Comparison of ENCODE assay signal across 22 cellular contexts in the genomic region with DNA sequence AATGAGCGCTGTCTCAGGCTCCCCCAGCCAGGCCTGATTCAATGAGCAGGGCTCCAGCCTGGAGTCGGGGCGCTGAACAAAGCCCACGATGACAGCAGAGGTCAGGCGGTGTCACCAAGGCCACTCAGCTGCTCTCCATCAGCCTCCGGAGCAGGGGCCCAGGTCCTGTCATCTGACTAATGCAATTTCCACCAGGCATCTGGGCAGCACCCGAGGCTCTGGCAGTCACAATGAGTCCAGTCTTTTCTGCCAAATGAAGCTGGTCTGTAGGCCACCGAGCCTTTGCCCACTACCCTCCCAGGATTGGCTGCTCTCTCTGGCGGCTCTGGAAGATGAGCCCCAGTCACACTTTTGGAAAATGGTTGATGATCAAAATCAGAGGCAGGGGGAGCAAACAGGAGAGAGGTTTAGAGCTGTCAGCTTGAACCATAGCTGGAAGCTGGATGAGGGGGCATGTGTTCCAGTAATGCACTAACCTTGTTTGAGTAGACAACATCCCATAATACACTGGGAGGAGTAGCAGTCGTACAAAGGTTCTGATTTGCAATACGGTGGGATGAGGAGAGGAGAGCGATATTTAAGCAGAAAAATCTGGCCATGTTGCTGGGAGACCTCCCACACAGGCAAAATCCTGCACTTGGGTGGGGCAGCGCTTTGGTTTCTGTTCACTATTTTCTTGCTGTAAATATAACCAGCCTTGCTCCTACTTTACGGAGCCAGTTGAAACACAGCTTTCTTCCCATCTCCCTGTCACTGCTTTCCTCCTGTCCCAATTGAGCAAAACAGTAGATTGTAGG.
DNase-seq lines count a peak whose midpoint lies in the region; ATAC-seq lines count a peak whose summit lies in the region.
"Had no signal": no experiment of that assay in that cellular context is flagged by ENCODE, and none has a peak within 500 bp of the region (broad histone marks: within the 10 kb centered on the region; RNA-seq: fewer than 3 reads in every experiment).

No MANE protein-coding gene starts in this region.

- H3K4me1 Mint-ChIP-seq in stimulated activated naive CD8-positive, alpha-beta T cell treated with anti-CD3 and anti-CD28 coated beads, Interleukin-15, amount 100 ng/mL, for 72 hours = no peaks in the 10 kb centered on the region
- H3K4me1 Mint-ChIP-seq in naive thymus-derived CD8-positive, alpha-beta T cell = no peaks in the 10 kb centered on the region
- H3K4me1 Mint-ChIP-seq: activated naive CD4-positive, alpha-beta T cell treated with anti-CD3 and anti-CD28 coated beads, Interleukin-2, amount 50 U/mL, for 24 hours had no signal

- peak overlapping the region; percentile 34 for H3K9ac ChIP-seq in GM23248
- H3K9ac ChIP-seq: KMS-11 had no signal

- WGBS in GM23248 (ENCODE audit: low coverage in 1 of 2, low lambda C conversion rate in 2 of 2, missing lambda C conversion rate in 2 of 2), 2 experiments = 17 to 20% methylated on average over 14 of the region's 14 CpGs

- in situ Hi-C loops in GM23248 (cut with MboI) = no loop called here

- H3K9me3 ChIP-seq in GM23248 (ENCODE audit: low read depth) = no peaks in the 10 kb centered on the region
- H3K9me3 ChIP-seq: SJCRH30 had no signal

- H4K20me1 ChIP-seq in GM23248 (ENCODE audit: insufficient read depth) = no peaks in the 10 kb centered on the region

- peaks cover under 1% of the 10 kb centered on the region for H3K27me3 Mint-ChIP-seq in stimulated activated naive CD8-positive, alpha-beta T cell treated with anti-CD3 and anti-CD28 coated beads, Interleukin-15, amount 100 ng/mL, for 72 hours
- peaks cover 0 to 4% (median 0%) of the 10 kb centered on the region in 5 donors for H3K27me3 Mint-ChIP-seq in naive thymus-derived CD8-positive, alpha-beta T cell
- H3K27me3 Mint-ChIP-seq: activated naive CD4-positive, alpha-beta T cell treated with anti-CD3 and anti-CD28 coated beads, Interleukin-2, amount 50 U/mL, for 24 hours had no signal

- peak overlapping the region; percentile 11; the same call in 1 of the 2 replicates for H3K27ac ChIP-seq in GM23248
- H3K27ac ChIP-seq: KMS-11, SJCRH30 had no signal

- H3K9me3 Mint-ChIP-seq in stimulated activated naive CD8-positive, alpha-beta T cell treated with anti-CD3 and anti-CD28 coated beads, Interleukin-15, amount 100 ng/mL, for 72 hours = no peaks in the 10 kb centered on the region
- no peaks in the 10 kb centered on the region for H3K9me3 Mint-ChIP-seq in naive thymus-derived CD8-positive, alpha-beta T cell
- H3K9me3 Mint-ChIP-seq: activated naive CD4-positive, alpha-beta T cell treated with anti-CD3 and anti-CD28 coated beads, Interleukin-2, amount 50 U/mL, for 24 hours had no signal

- peak overlapping the region; percentile 56 for H3K4me2 ChIP-seq in GM23248 (ENCODE audit: unreplicated experiment)
- H3K4me2 ChIP-seq: KMS-11 had no signal

- H3K4me3 Mint-ChIP-seq in stimulated activated naive CD8-positive, alpha-beta T cell treated with anti-CD3 and anti-CD28 coated beads, Interleukin-15, amount 100 ng/mL, for 72 hours = no peak overlapping the region
- no peak overlapping the region for H3K4me3 Mint-ChIP-seq in naive thymus-derived CD8-positive, alpha-beta T cell
- H3K4me3 Mint-ChIP-seq: activated CD8-positive, alpha-beta T cell treated with anti-CD3 and anti-CD28 coated beads, Interleukin-2, amount 10 ng/mL, durations not matched to agents 7 days and 5 days; activated naive CD4-positive, alpha-beta T cell treated with anti-CD3 and anti-CD28 coated beads, Interleukin-2, amount 50 U/mL, for 24 hours had no signal

- no peaks in the 10 kb centered on the region for H3F3A ChIP-seq in GM23248 (ENCODE audit: insufficient read depth)

- H3K27ac Mint-ChIP-seq in stimulated activated naive CD8-positive, alpha-beta T cell treated with anti-CD3 and anti-CD28 coated beads, Interleukin-15, amount 100 ng/mL, for 72 hours = no peak overlapping the region
- no peak overlapping the region for H3K27ac Mint-ChIP-seq in naive thymus-derived CD8-positive, alpha-beta T cell
- H3K27ac Mint-ChIP-seq: activated CD8-positive, alpha-beta T cell treated with anti-CD3 and anti-CD28 coated beads, Interleukin-2, amount 10 ng/mL, durations not matched to agents 7 days and 5 days; activated naive CD4-positive, alpha-beta T cell treated with anti-CD3 and anti-CD28 coated beads, Interleukin-2, amount 50 U/mL, for 24 hours had no signal

- POLR2A ChIA-PET in naive thymus-derived CD8-positive, alpha-beta T cell (lab: Charles Lee) = no interaction called here

- H3K27me3 ChIP-seq in GM23248 (replicated peaks; ENCODE audit: insufficient read depth) = no peaks in the 10 kb centered on the region
- H3K27me3 ChIP-seq: SJCRH30 had no signal

- no peaks in the 10 kb centered on the region for H3K36me3 ChIP-seq in GM23248 (ENCODE audit: low read depth)
- H3K36me3 ChIP-seq: SJCRH30 had no signal

- intact Hi-C loops in left ventricle myocardium superior (cut with micrococcal nuclease) = no loop called here

- peak overlapping the region; percentile 52 for H2AFZ ChIP-seq in GM23248

- ATAC-seq in left ventricle myocardium superior (peak; percentile 91), HG02981 (IDR thresholded peaks at IDR 0.05; ENCODE audit: unreplicated experiment) (no peak)
- no peak for ATAC-seq in stimulated activated naive CD8-positive, alpha-beta T cell treated with anti-CD3 and anti-CD28 coated beads, Interleukin-15, amount 100 ng/mL, for 72 hours
- no peak for ATAC-seq in naive thymus-derived CD8-positive, alpha-beta T cell
- ATAC-seq: activated CD8-positive, alpha-beta T cell treated with anti-CD3 and anti-CD28 coated beads, Interleukin-2, amount 10 ng/mL, durations not matched to agents 7 days and 5 days had no signal

- H3K4me1 ChIP-seq in GM23248 (ENCODE audit: insufficient read depth) = peaks cover 18% of the 10 kb centered on the region

- H3K4me3 ChIP-seq in GM23248 = peak overlapping the region; percentile 19
- H3K4me3 ChIP-seq: SJCRH30 had no signal

- no peaks in the 10 kb centered on the region for H3K9me2 ChIP-seq in GM23248 (ENCODE audit: insufficient read depth)

- H3K79me2 ChIP-seq in GM23248 (ENCODE audit: insufficient read depth) = no peaks in the 10 kb centered on the region

- no peaks in the 10 kb centered on the region for H3K36me3 Mint-ChIP-seq in naive thymus-derived CD8-positive, alpha-beta T cell
- H3K36me3 Mint-ChIP-seq: activated naive CD4-positive, alpha-beta T cell treated with anti-CD3 and anti-CD28 coated beads, Interleukin-2, amount 50 U/mL, for 24 hours had no signal

- peak; percentile 66 for DNase-seq in GM23248
- peak; percentile 75 for DNase-seq in ecto neural progenitor cell (ENCODE audit: low spot score)
- DNase-seq in left ventricle myocardium superior = peak; percentile 74
- peak; percentile 37 for DNase-seq in putamen (ENCODE audit: low spot score)
- DNase-seq in stimulated activated naive CD8-positive, alpha-beta T cell treated with anti-CD3 and anti-CD28 coated beads, Interleukin-15, amount 100 ng/mL, for 72 hours = no peak
- no peak for DNase-seq in naive thymus-derived CD8-positive, alpha-beta T cell
- no peak for DNase-seq in glomerular visceral epithelial cell (ENCODE audit: extremely low spot score)
- DNase-seq: activated CD8-positive, alpha-beta T cell treated with anti-CD3 and anti-CD28 coated beads, Interleukin-2, amount 10 ng/mL, durations not matched to agents 7 days and 5 days; activated T-cell treated with anti-CD3 and anti-CD28 coated beads, Interleukin-2, amount 50 U/mL, for 48 hours; AML-193; EL; kidney glomerular epithelial cell; NCI-H1105; NCI-H2107; NCI-H524 treated with DMSO at 0.1 percent for 48 hours; occipital lobe; stimulated activated naive CD4-positive, alpha-beta T cell; trophoblast cell had no signal

Comparison
In these comparisons a context has a peak if more than half of its experiments do, and no peak if none do; other contexts are left out.
1. DNase-seq: peak in GM23248 (single experiment), ecto neural progenitor cell (single experiment), left ventricle myocardium superior (single experiment) and putamen (single experiment); none in stimulated activated naive CD8-positive, alpha-beta T cell treated with anti-CD3 and anti-CD28 coated beads, Interleukin-15, amount 100 ng/mL, for 72 hours (0 of 2), naive thymus-derived CD8-positive, alpha-beta T cell (0 of 10) and glomerular visceral epithelial cell (single experiment).